Comparison of ENCODE assay signal across 9 cellular contexts in genomic region chr14:22850944-22851790, GRCh38. TPM values are rescaled to one million over a fixed set of nuclear protein-coding genes. Genes with fewer than 3 reads are reported as not detected.
DNase-seq lines count a peak whose midpoint lies in the region; ATAC-seq and TF ChIP-seq lines count a peak whose summit lies in the region.
"Had no signal": no experiment of that assay in that cellular context is flagged by ENCODE, and none has a peak within 500 bp of the region (broad histone marks: within the 10 kb centered on the region; RNA-seq: fewer than 3 reads in every experiment).

No MANE protein-coding gene starts in this region.

- BruUV-seq in PC-3 (replicated peaks; lab: Mats Ljungman, UMichigan): no TSS peak

- WGBS in urinary bladder: 48% methylated on average over 9 of the region's 9 CpGs

- ATAC-seq in PC-3 (peak; percentile 70), GM18502 (IDR thresholded peaks at IDR 0.05; ENCODE audit: poor library complexity, unreplicated experiment) (no peak)
- ATAC-seq: HCT116 had no signal

- peak overlapping the region; percentile 68 for H3K4me2 ChIP-seq in PC-3 (ENCODE audit: low read length)

- H3K4me3 ChIP-seq in PC-3 (ENCODE audit: low read length): 0 out of 2 replicates have a peak overlapping the region, but pooled peaks have one; percentile 11
- H3K4me3 ChIP-seq in urinary bladder (ENCODE audit: low read depth, low read length): no peak overlapping the region

- CTCF ChIA-PET in PC-3 (lab: Charles Lee): interaction anchor here (0.6 to 3.5 kb wide), 9 partner anchors 14 to 295 kb away, joined by 3 to 37 read pairs (median 4); partner anchors contain the start of genes HAUS4 and MMP14

- H3K9me2 ChIP-seq in PC-3 (replicated peaks; ENCODE audit: low read length): no peaks in the 10 kb centered on the region

- H3K9ac ChIP-seq in PC-3 (ENCODE audit: low read length): peak overlapping the region; percentile 74

- TF ChIP-seq CTCF in PC-3 (conservative IDR thresholded peaks at IDR 0.05; ENCODE audit: low read depth, low read length): no peak

- no peaks in the 10 kb centered on the region for H3K9me3 ChIP-seq in PC-3 (ENCODE audit: low read length)

- no peaks in the 10 kb centered on the region for H3F3A ChIP-seq in PC-3 (ENCODE audit: low read length, unreplicated experiment)

- no peaks in the 10 kb centered on the region for H3K79me2 ChIP-seq in PC-3 (ENCODE audit: low read length)

- no peaks in the 10 kb centered on the region for H3K27me3 ChIP-seq in PC-3 (ENCODE audit: low read length)

- no peaks in the 10 kb centered on the region for H4K20me1 ChIP-seq in PC-3 (ENCODE audit: low read length)

- H3K27ac ChIP-seq in PC-3 (ENCODE audit: low read length) (peak overlapping the region; percentile 97), urinary bladder (ENCODE audit: low read depth) (peak overlapping the region; percentile 76)

- intact Hi-C loops in PC-3 (cut with micrococcal nuclease): loop anchor here (1.0 to 10.0 kb wide), 3 partner anchors 14 to 456 kb away; no protein-coding TSS in a partner anchor

- H2AFZ ChIP-seq in PC-3 (ENCODE audit: low read length): peak overlapping the region; percentile 48

- peak; percentile 98 for DNase-seq in EH (ENCODE audit: low read depth)
- peak; percentile 92 for DNase-seq in PC-3
- DNase-seq in dermis microvascular lymphatic vessel endothelial cell (ENCODE audit: low read depth in 2 of 2): peak; percentile 80 to 94
- DNase-seq in midbrain (lab: John Stamatoyannopoulos, UW): peak; percentile 53
- no peak for DNase-seq in HuH-7.5 (ENCODE audit: low spot score)
- no peak for DNase-seq in NCI-H2081 treated with DMSO at 0.1 percent for 48 hours (lab: John Stamatoyannopoulos, UW)

- H3K4me1 ChIP-seq in PC-3 (ENCODE audit: insufficient read depth, low read length): peaks cover 45% of the 10 kb centered on the region
- no peaks in the 10 kb centered on the region for H3K4me1 ChIP-seq in urinary bladder (ENCODE audit: insufficient read depth)

- POLR2A ChIA-PET in PC-3 (lab: Charles Lee; ENCODE audit: unreplicated experiment): interaction anchor here (0.5 to 1.6 kb wide), 2 partner anchors 13 to 85 kb away, joined by 4 to 14 read pairs; partner anchors contain the start of gene OXA1L

- no peaks in the 10 kb centered on the region for H3K36me3 ChIP-seq in PC-3 (ENCODE audit: low read depth, low read length)
- no peaks in the 10 kb centered on the region for H3K36me3 ChIP-seq in urinary bladder (ENCODE audit: insufficient read depth)

RNA-seq across cellular contexts. Expression of gene MMP14, which starts 14.8 kb away (rescaled TPM):
- total RNA-seq in PC-3 (2014; rRNA removed) (80.4 and 85.0 TPM in 2 replicates), dermis microvascular lymphatic vessel endothelial cell (74.8 and 81.0 TPM in 2 replicates), urinary bladder (120 TPM)
- 189 TPM for polyA plus RNA-seq in urinary bladder

RNA-seq across cellular contexts. Expression of gene LRP10, which starts 20.4 kb away (rescaled TPM):
- total RNA-seq in PC-3 (2014; rRNA removed): 46.5 and 59.3 TPM in 2 replicates
- total RNA-seq in dermis microvascular lymphatic vessel endothelial cell: 35.2 and 65.7 TPM in 2 replicates
- total RNA-seq in urinary bladder: 22.1 TPM
- 195 TPM for polyA plus RNA-seq in urinary bladder

RNA-seq across cellular contexts. Expression of gene MRPL52, which starts 21.5 kb away (rescaled TPM):
- total RNA-seq in PC-3 (2014; rRNA removed) (114 and 180 TPM in 2 replicates), dermis microvascular lymphatic vessel endothelial cell (31.1 and 41.2 TPM in 2 replicates), urinary bladder (21.5 TPM)
- 77.0 TPM for polyA plus RNA-seq in urinary bladder

RNA-seq across cellular contexts. Expression of gene REM2, which starts 31.9 kb away (rescaled TPM):
- total RNA-seq in PC-3 (2014; rRNA removed): 0.18 TPM in 1 of 2 replicates, not detected in the other
- under 0.01 TPM in 1 of 2 replicates, not detected in the other for total RNA-seq in dermis microvascular lymphatic vessel endothelial cell
- total RNA-seq in urinary bladder: 0.16 TPM
- 0.38 TPM for polyA plus RNA-seq in urinary bladder

RNA-seq across cellular contexts. Expression of gene SLC7A7, which starts 35.9 kb away (rescaled TPM):
- not detected in 2 replicates for total RNA-seq in PC-3 (2014; rRNA removed)
- 1.9 and 7.8 TPM in 2 replicates for total RNA-seq in dermis microvascular lymphatic vessel endothelial cell
- total RNA-seq in urinary bladder: 9.3 TPM
- polyA plus RNA-seq in urinary bladder: 12.8 TPM

Comparison
In these comparisons a context has a peak if more than half of its experiments do, and no peak if none do; other contexts are left out.
1. DNase-seq: peak in EH (single experiment), PC-3 (single experiment), dermis microvascular lymphatic vessel endothelial cell (2 of 2) and midbrain (single experiment); none in HuH-7.5 (single experiment) and NCI-H2081 treated with DMSO at 0.1 percent for 48 hours (single experiment).